In genomic region chr5:115961413-115962238, GRCh38 we compare ENCODE assay signal across 11 cellular contexts. TPM values are rescaled to one million over a fixed set of nuclear protein-coding genes. Genes with fewer than 3 reads are reported as not detected.
A peak's percentile ranks its signal among the peaks of the same experiment; 100 is the strongest.
DNase-seq lines count a peak whose midpoint lies in the region; TF ChIP-seq lines count a peak whose summit lies in the region.
"Had no signal": no experiment of that assay in that cellular context is flagged by ENCODE, and none has a peak within 500 bp of the region (broad histone marks: within the 10 kb centered on the region; RNA-seq: fewer than 3 reads in every experiment).

No MANE protein-coding gene starts in this region.

- H3K4me1 Mint-ChIP-seq in endodermal cell = no peaks in the 10 kb centered on the region

- H3K9me3 ChIP-seq in HUES6 (ENCODE audit: control insufficient read depth, insufficient read depth, low read depth, low read length) = no peaks in the 10 kb centered on the region
- H3K9me3 ChIP-seq in endodermal cell (ENCODE audit: control insufficient read depth, low read length) = no peaks in the 10 kb centered on the region
- no peaks in the 10 kb centered on the region for H3K9me3 ChIP-seq in muscle layer of duodenum (ENCODE audit: control insufficient read depth in 1 of 2, low read length in 2 of 2)
- H3K9me3 ChIP-seq in spleen = no peaks in the 10 kb centered on the region

- DNase-seq in AG08395 (ENCODE audit: low spot score) (peak; percentile 74), endodermal cell (peak; percentile 63), UCSD-AML1 (lab: John Stamatoyannopoulos, UW; ENCODE audit: unreplicated experiment) (no peak), posterior cingulate gyrus (no peak), spleen (no peak), HT-29 (ENCODE audit: low spot score) (no peak)
- DNase-seq: activated gamma-delta T cell treated with Interleukin-2 at 50 U/mL for 16 hours, NCI-H1417 treated with DMSO at 0.1 percent for 48 hours, T-helper 1 cell had no signal

- H3K27ac ChIP-seq in HUES6 (ENCODE audit: low read depth, low read length) (no peak overlapping the region), endodermal cell (ENCODE audit: low read depth, low read length) (no peak overlapping the region), muscle layer of duodenum (ENCODE audit: low read length) (no peak overlapping the region), spleen (no peak overlapping the region)

- TF ChIP-seq POLR2A in spleen (IDR thresholded peaks at IDR 0.05) = no peak

- H3K36me3 ChIP-seq in HUES6 (ENCODE audit: control insufficient read depth, insufficient read depth, low read length) (no peaks in the 10 kb centered on the region), endodermal cell (ENCODE audit: control insufficient read depth, insufficient read depth, low read length) (no peaks in the 10 kb centered on the region), muscle layer of duodenum (ENCODE audit: control insufficient read depth in 1 of 2, insufficient read depth in 2 of 2, low read length in 2 of 2) (no peaks in the 10 kb centered on the region), spleen (no peaks in the 10 kb centered on the region)

- no peak overlapping the region for H3K27ac Mint-ChIP-seq in endodermal cell

- peaks cover 76% of the 10 kb centered on the region for H3K27me3 Mint-ChIP-seq in endodermal cell (ENCODE audit: insufficient read depth)

- no peaks in the 10 kb centered on the region for H3K9me3 Mint-ChIP-seq in endodermal cell

- H3K27me3 ChIP-seq in HUES6 (ENCODE audit: control insufficient read depth, insufficient read depth, low read length) (peaks cover 57% of the 10 kb centered on the region), endodermal cell (ENCODE audit: control insufficient read depth, insufficient read depth, low read length, poor library complexity, severe bottlenecking) (peaks cover 85% of the 10 kb centered on the region), muscle layer of duodenum (ENCODE audit: low read depth, low read length) (peaks cover 32% of the 10 kb centered on the region), spleen (replicated peaks in 1 of 7) (peaks cover 6 to 84% (median 52%) of the 10 kb centered on the region in 7 donors)

- H3K4me3 Mint-ChIP-seq in endodermal cell = peak overlapping the region; percentile 40

- H3K4me1 ChIP-seq in HUES6 (ENCODE audit: control insufficient read depth, insufficient read depth, low read length) = peaks cover 3% of the 10 kb centered on the region; the same call in 1 of the 2 replicates
- H3K4me1 ChIP-seq in endodermal cell (ENCODE audit: control insufficient read depth, insufficient read depth, low read length) = no peaks in the 10 kb centered on the region
- peaks cover 0 to 21% of the 10 kb centered on the region in 2 donors for H3K4me1 ChIP-seq in muscle layer of duodenum (ENCODE audit: control insufficient read depth in 1 of 2, insufficient read depth in 2 of 2, low read length in 2 of 2)
- peaks cover 13 to 25% (median 22%) of the 10 kb centered on the region in 6 donors for H3K4me1 ChIP-seq in spleen

- intact Hi-C loops in posterior cingulate gyrus (cut with DNase I) = no loop called here
- intact Hi-C loops in spleen (cut with DNase I; ENCODE audit: low total_unique reads) = no loop called here

- TF ChIP-seq CTCF in endodermal cell (conservative IDR thresholded peaks at IDR 0.05) = no peak
- TF ChIP-seq CTCF in spleen (IDR thresholded peaks at IDR 0.05 in 8 of 11, conservative IDR thresholded peaks at IDR 0.05 in 3 of 11) = no peak

- H3K36me3 Mint-ChIP-seq in endodermal cell (ENCODE audit: low read depth) = no peaks in the 10 kb centered on the region

- H3K4me3 ChIP-seq in HUES6 (ENCODE audit: low read depth, low read length) (peak overlapping the region; percentile 63), endodermal cell (ENCODE audit: low read length) (peak overlapping the region; percentile 75), muscle layer of duodenum (ENCODE audit: low read depth in 1 of 2, low read length in 2 of 2) (peak overlapping the region; percentile 13 to 66), spleen (peak overlapping the region in 3 of 8 donors; percentile 2 to 66 (median 13))

- 51 to 57% methylated on average over 22 to 42 of the region's 42 CpGs for WGBS in endodermal cell (ENCODE audit: insufficient coverage in 1 of 2, insufficient read length in 1 of 2), 2 experiments
- 9 to 13% (median 11%) methylated on average over 33 to 42 of the region's 42 CpGs for WGBS in spleen, 5 donors

- H3K9ac ChIP-seq in HUES6 (ENCODE audit: low read length) (no peak overlapping the region), endodermal cell (ENCODE audit: extremely low read depth, low read length, poor library complexity, severe bottlenecking) (no peak overlapping the region)

RNA-seq across cellular contexts. Expression of gene LVRN, which starts 0.6 kb away (rescaled TPM):
- total RNA-seq in endodermal cell (under 1 TPM; 0.26 to 0.38 TPM), spleen (under 1 TPM in 4 of 7 donors, not detected in 3; 0.22 to 0.77 (median 0.35) TPM)
- 0.39 TPM for polyA plus RNA-seq in endodermal cell (2013, experiment 1 of 2)
- polyA plus RNA-seq in endodermal cell (2013, experiment 2 of 2) = 0.37 TPM
- polyA plus RNA-seq in spleen = under 1 TPM in 2 of 3 donors, not detected in 1; 0.11 to 0.15 TPM
- not detected in 2 replicates for total RNA-seq in HT-29 (2014; rRNA removed; shearing (Covaris generic))

Comparison
In these comparisons a context has a peak if more than half of its experiments do, and no peak if none do; other contexts are left out.
1. DNase-seq: peak in AG08395 (single experiment) and endodermal cell (single experiment); none in UCSD-AML1 (single experiment), posterior cingulate gyrus (0 of 10), spleen (single experiment) and HT-29 (single experiment).